24 cellular contexts compared by ENCODE assay signal in the genomic region with DNA sequence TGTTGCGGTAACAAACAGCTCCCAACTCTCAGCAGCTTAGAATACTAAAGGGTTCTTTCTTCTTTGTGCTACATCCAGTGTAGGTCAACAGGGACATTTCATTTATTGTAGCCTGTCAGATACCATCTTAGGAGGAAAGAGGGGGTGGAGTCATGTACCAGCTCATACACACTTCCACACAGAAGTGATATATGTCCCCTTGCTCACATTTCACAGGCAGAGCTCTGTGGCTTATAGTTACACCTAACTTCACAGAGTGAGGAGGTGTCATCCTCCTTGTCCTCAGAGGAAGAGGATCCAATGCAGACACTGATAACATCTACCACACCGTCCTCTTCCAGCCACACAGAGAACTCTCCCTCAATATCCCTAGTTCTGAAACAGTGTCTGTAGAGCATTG.
"Had no signal": no experiment of that assay in that cellular context is flagged by ENCODE, and none has a peak within 500 bp of the region (broad histone marks: within the 10 kb centered on the region; RNA-seq: fewer than 3 reads in every experiment).

No MANE protein-coding gene starts in this region.

- H3K9me3 Mint-ChIP-seq: activated naive CD4-positive, alpha-beta T cell treated with anti-CD3 and anti-CD28 coated beads, Interleukin-2, amount 50 U/mL, for 72 hours; activated naive CD8-positive, alpha-beta T cell treated with anti-CD3 and anti-CD28 coated beads, Interleukin-2, amount 50 U/mL, for 24 hours had no signal

- H3K36me3 ChIP-seq: Peyer's patch, SJSA1 had no signal

- H3K4me3 Mint-ChIP-seq: activated naive CD8-positive, alpha-beta T cell treated with anti-CD3 and anti-CD28 coated beads, Interleukin-2, amount 50 U/mL, for 24 hours; WTC11 had no signal

- H3K27ac ChIP-seq: ascending aorta, body of pancreas, Peyer's patch, SJSA1 had no signal

- ATAC-seq: activated CD8-positive, alpha-beta T cell treated with anti-CD3 and anti-CD28 coated beads, Interleukin-2, amount 10 ng/mL, durations not matched to agents 7 days and 5 days; activated naive CD4-positive, alpha-beta T cell treated with anti-CD3 and anti-CD28 coated beads, Interleukin-2, amount 50 U/mL, for 72 hours; activated naive CD8-positive, alpha-beta T cell treated with anti-CD3 and anti-CD28 coated beads, Interleukin-2, amount 50 U/mL, for 24 hours; body of pancreas; SK-N-SH treated with all-trans-retinoic acid at 6 μM for 48 hours; WTC11 had no signal

- H3K27ac Mint-ChIP-seq: activated naive CD8-positive, alpha-beta T cell treated with anti-CD3 and anti-CD28 coated beads, Interleukin-2, amount 50 U/mL, for 24 hours had no signal

- H3K9me3 ChIP-seq: ascending aorta, body of pancreas, Peyer's patch, SJSA1 had no signal

- H3K4me1 ChIP-seq: ascending aorta, SJSA1 had no signal

- DNase-seq: activated CD4-positive, alpha-beta T cell treated with anti-CD3 and anti-CD28 coated beads for 1 hour; activated CD8-positive, alpha-beta memory T cell treated with anti-CD3 and anti-CD28 coated beads, Interleukin-2, amount 50 U/mL, for 48 hours; activated CD8-positive, alpha-beta T cell treated with anti-CD3 and anti-CD28 coated beads, Interleukin-2, amount 10 ng/mL, durations not matched to agents 7 days and 5 days; activated effector memory CD4-positive, alpha-beta T cell treated with Interleukin-2 at 50 U/mL for 16 hours; activated naive CD4-positive, alpha-beta T cell; activated naive CD8-positive, alpha-beta T cell treated with anti-CD3 and anti-CD28 coated beads, Interleukin-2, amount 50 U/mL, for 24 hours; activated T-cell treated with anti-CD3 and anti-CD28 coated beads, Interleukin-2, amount 50 U/mL, for 1 hour; amniotic stem cell; body of pancreas; central memory CD4-positive, alpha-beta T cell; KG1; MV-4-11; NCI-H1092 treated with DMSO at 0.1 percent for 48 hours; NCI-H187 treated with DMSO at 0.1 percent for 48 hours; NCI-H2081 treated with DMSO at 0.1 percent for 48 hours; NCI-H446; Peyer's patch; SHP77; SW 1271 had no signal

- H3K4me3 ChIP-seq: ascending aorta, body of pancreas, Peyer's patch, SJSA1 had no signal

- H3K27me3 Mint-ChIP-seq: activated naive CD8-positive, alpha-beta T cell treated with anti-CD3 and anti-CD28 coated beads, Interleukin-2, amount 50 U/mL, for 24 hours had no signal

- H3K27me3 ChIP-seq: ascending aorta, body of pancreas, Peyer's patch, SJSA1 had no signal
